In the genomic region with DNA sequence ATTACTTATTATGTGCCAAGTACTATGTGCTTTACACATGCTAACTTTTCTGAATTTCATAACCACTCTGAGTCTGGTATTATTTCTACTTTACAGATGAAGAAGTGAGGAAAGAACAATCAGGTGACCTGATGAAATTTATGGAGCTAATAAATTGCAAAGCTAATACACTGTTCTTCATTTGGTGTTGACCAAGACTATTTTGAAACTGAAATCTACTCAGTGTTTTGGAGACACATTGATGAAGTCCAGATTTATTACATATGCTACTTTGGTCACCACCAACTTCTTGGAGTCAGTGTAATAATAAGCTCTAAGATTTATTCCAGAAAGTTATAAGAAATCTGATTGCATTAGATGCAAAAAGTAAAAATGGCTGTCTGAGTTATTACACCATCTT, we compare ENCODE assay signal across 6 cellular contexts.
"Had no signal": no experiment of that assay in that cellular context is flagged by ENCODE, and none has a peak within 500 bp of the region (broad histone marks: within the 10 kb centered on the region; RNA-seq: fewer than 3 reads in every experiment).

No MANE protein-coding gene starts in this region.

- DNase-seq: H9, HCEC 1CT, IMR-90, KG1 had no signal

- H3K4me3 ChIP-seq: GM23338, K562 had no signal

- H2AFZ ChIP-seq: GM23338 had no signal

- H3K4me2 ChIP-seq: GM23338 had no signal
